ENCODE assay signal across 9 cellular contexts in the genomic region with DNA sequence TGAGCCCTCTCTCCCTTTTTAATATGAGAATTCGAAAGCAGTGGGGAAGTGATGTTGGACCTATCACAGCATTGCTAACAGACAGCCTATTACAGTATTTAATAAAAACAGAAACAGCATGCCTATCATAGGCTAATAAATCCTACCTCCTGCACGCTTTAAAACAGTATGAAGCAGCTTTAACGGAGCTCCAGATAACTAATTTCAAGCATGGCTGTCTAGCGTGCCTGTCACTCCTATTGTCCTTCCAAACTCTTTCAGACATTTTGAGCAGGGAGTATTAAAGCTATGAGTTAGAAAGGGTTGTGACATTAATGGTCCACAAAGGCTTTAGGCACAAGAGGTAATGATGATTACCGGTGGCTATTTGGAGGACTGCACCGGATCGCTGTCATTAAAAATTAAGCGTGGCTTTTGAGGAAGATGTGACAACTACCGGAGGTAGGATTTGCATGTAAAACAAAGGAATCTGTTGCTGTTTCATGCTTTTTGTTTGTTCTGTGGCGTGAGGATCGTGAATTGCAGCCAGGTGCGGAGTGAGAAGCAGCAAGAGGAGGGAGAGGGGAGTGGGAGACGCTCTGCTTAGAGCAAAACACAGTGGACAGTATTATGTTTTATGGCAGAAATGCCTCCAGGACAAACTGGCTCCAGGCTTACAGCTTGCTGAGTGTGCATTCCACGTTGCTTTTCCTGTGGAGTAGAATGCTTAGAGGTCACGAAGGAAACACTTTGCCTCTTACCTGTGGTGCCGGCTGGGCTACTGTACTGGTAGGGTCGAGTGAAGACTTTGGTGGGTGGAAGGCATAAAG. TPM values are rescaled to one million over a fixed set of nuclear protein-coding genes. Genes with fewer than 3 reads are reported as not detected.
DNase-seq lines count a peak whose midpoint lies in the region; ATAC-seq, FAIRE-seq and TF ChIP-seq lines count a peak whose summit lies in the region.
"Had no signal": no experiment of that assay in that cellular context is flagged by ENCODE, and none has a peak within 500 bp of the region (broad histone marks: within the 10 kb centered on the region; RNA-seq: fewer than 3 reads in every experiment).

A gene (plus strand): TSS at position 166 of the 809 bp plus-strand sequence.

- H3K36me3 Mint-ChIP-seq in HFFc6 (ENCODE audit: low read depth) = no peaks in the 10 kb centered on the region
- H3K36me3 Mint-ChIP-seq: naive B cell had no signal

- no peak within 1 kb of the TSS for H3K27ac Mint-ChIP-seq in HFFc6
- H3K27ac Mint-ChIP-seq: naive B cell had no signal

- H3K4me3 Mint-ChIP-seq in HFFc6 = 0 out of 2 replicates have a peak within 1 kb of the TSS, but pooled peaks have one; percentile 4

- no peak for TF ChIP-seq CTCF in HFFc6 (IDR thresholded peaks at IDR 0.05)
- TF ChIP-seq CTCF in hepatocyte (IDR thresholded peaks at IDR 0.05; ENCODE audit: poor library complexity) = no peak

- FAIRE-seq in small intestine (lab: Jason Lieb, UNC) = no peak

- no peak for DNase-seq in HFFc6
- DNase-seq in SHP77 treated with DMSO at 0.1 percent for 48 hours (lab: John Stamatoyannopoulos, UW) = peak; percentile 65
- DNase-seq in hepatocyte (ENCODE audit: low spot score) = peak; percentile 15
- DNase-seq in small intestine = peak; percentile 48
- DNase-seq: naive B cell had no signal

- H3K4me2 ChIP-seq in hepatocyte = peak within 1 kb of the TSS; percentile 85

- peaks cover 4% of the 10 kb centered on the region; the same call in 1 of the 2 replicates for H3K27me3 Mint-ChIP-seq in HFFc6 (ENCODE audit: insufficient read depth)

- 8% methylated on average over 17 of the region's 17 CpGs for WGBS in hepatocyte (ENCODE audit: low lambda C conversion rate, missing lambda C conversion rate)
- WGBS in small intestine, 3 donors = 2 to 7% (median 7%) methylated on average over 17 of the region's 17 CpGs

- no peaks in the 10 kb centered on the region for H3K4me1 ChIP-seq in hepatocyte (ENCODE audit: insufficient read depth)
- H3K4me1 ChIP-seq in small intestine (ENCODE audit: control insufficient read depth in 2 of 2, insufficient read depth in 1 of 2, low read depth in 1 of 2, low read length in 1 of 2) = peaks cover 0 to 2% of the 10 kb centered on the region in 2 donors

- H3K79me2 ChIP-seq in hepatocyte = no peaks in the 10 kb centered on the region

- H4K20me1 ChIP-seq in hepatocyte (ENCODE audit: insufficient read depth, poor library complexity, severe bottlenecking) = no peaks in the 10 kb centered on the region

- peaks cover 7% of the 10 kb centered on the region for H3K9me3 Mint-ChIP-seq in HFFc6

- no peaks in the 10 kb centered on the region for H3K9me3 ChIP-seq in hepatocyte (ENCODE audit: low read depth)
- H3K9me3 ChIP-seq in small intestine (ENCODE audit: control insufficient read depth, low read depth) = no peaks in the 10 kb centered on the region

- H2AFZ ChIP-seq in hepatocyte = peak within 1 kb of the TSS; percentile 69

- no peaks in the 10 kb centered on the region for H3K4me1 Mint-ChIP-seq in HFFc6 (ENCODE audit: low read depth)

- H3K4me3 ChIP-seq in hepatocyte (peak within 1 kb of the TSS; percentile 12), small intestine (ENCODE audit: low read depth in 1 of 2, low read length in 2 of 2) (peak within 1 kb of the TSS in 1 of 2 donors; percentile 29)

- no peaks in the 10 kb centered on the region for H3K9me2 ChIP-seq in hepatocyte (replicated peaks; ENCODE audit: insufficient read depth)

- H3K27me3 ChIP-seq in hepatocyte = peaks cover 6% of the 10 kb centered on the region
- H3K27me3 ChIP-seq in small intestine (ENCODE audit: control insufficient read depth in 2 of 2, insufficient read depth in 2 of 2, low read length in 2 of 2) = no peaks in the 10 kb centered on the region

- ATAC-seq in HG02970 (IDR thresholded peaks at IDR 0.05; ENCODE audit: low FRiP score, unreplicated experiment) = no peak
- no peak for ATAC-seq in HG02610 (IDR thresholded peaks at IDR 0.05; ENCODE audit: unreplicated experiment)
- no peak for ATAC-seq in GM21526 (IDR thresholded peaks at IDR 0.05; ENCODE audit: low FRiP score, unreplicated experiment)
- ATAC-seq in HG02938 (IDR thresholded peaks at IDR 0.05; ENCODE audit: unreplicated experiment) = no peak

- H3K36me3 ChIP-seq in hepatocyte (replicated peaks; ENCODE audit: insufficient read depth, low read depth) (no peaks in the 10 kb centered on the region), small intestine (ENCODE audit: control insufficient read depth in 2 of 2, insufficient read depth in 2 of 2, low read length in 2 of 2) (no peaks in the 10 kb centered on the region)

- H3K27ac ChIP-seq in hepatocyte (no peak within 1 kb of the TSS), small intestine (ENCODE audit: low read depth in 1 of 2, low read length in 1 of 2) (no peak within 1 kb of the TSS)

RNA-seq across cellular contexts. Expression of the gene that starts here (rescaled TPM):
- not detected for total RNA-seq in HFFc6 (2021; fragmentation: NEBNext Ultra II Directional; extraction: Animal tissue kit (Norgen Biotek cat#: 25700))
- total RNA-seq in hepatocyte = 0.52 and 2.4 TPM in 2 replicates
- polyA plus RNA-seq in hepatocyte (not detected in 2 replicates), small intestine (1 to 10 TPM in 1 of 3 donors, under 1 TPM in 1, not detected in 1; 0.06 to 1.4 TPM)
